1 cellular context compared by ENCODE assay signal in genomic region chr1:51551081-51551480, GRCh38.
TF ChIP-seq lines count a peak whose summit lies in the region.

No MANE protein-coding gene starts in this region.

TF ChIP-seq in H1, 55 proteins besides CTCF, POLR2A, EP300 and RAD21:
- TF ChIP-seq JUND (IDR thresholded peaks at IDR 0.05; ENCODE audit: low read length) (no peak), SUZ12 (IDR thresholded peaks at IDR 0.05; ENCODE audit: low read length) (no peak), POLR2AphosphoS5 (IDR thresholded peaks at IDR 0.05; ENCODE audit: low read depth, low read length) (no peak), CBX5 (IDR thresholded peaks at IDR 0.05; ENCODE audit: low read depth, low read length) (no peak), CHD2 (IDR thresholded peaks at IDR 0.05; ENCODE audit: low read length) (no peak), HDAC6 (IDR thresholded peaks at IDR 0.05; ENCODE audit: low read depth, low read length) (no peak), NANOG (IDR thresholded peaks at IDR 0.05; ENCODE audit: insufficient read depth, low read depth, low read length, poor library complexity, severe bottlenecking) (no peak), GTF2F1 (IDR thresholded peaks at IDR 0.05; ENCODE audit: borderline replicate concordance, low read depth, low read length) (no peak), BACH1 (IDR thresholded peaks at IDR 0.05; ENCODE audit: low read length) (no peak), GABPA (IDR thresholded peaks at IDR 0.05; ENCODE audit: borderline replicate concordance, insufficient read depth, low read length) (no peak), TAF7 (optimal IDR thresholded peaks at IDR 0.05; ENCODE audit: borderline replicate concordance, low read depth, low read length) (no peak), ATF2 (IDR thresholded peaks at IDR 0.05; ENCODE audit: low read length) (no peak)
TF ChIP-seq in H1: peak in this region for 0.
